ENCODE assay signal across 26 cellular contexts in the genomic region with DNA sequence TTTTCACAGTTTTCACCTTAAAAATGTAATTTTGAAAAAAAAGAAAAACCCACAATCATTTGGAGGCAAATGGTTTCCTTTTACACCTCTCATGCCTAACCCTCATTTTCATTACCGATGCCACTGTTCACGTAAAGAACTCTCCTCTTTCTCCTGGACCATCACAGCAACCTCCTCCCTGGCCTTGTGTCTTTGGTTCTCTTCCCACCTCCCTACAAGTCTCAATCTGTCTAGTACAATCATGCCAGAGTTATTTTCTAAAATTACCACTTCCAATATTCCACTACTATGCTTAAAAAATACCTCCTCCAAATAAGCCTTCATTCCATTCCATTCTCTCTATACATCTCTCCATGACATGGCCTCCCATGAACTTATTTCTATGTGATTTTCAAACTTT.
"Had no signal": no experiment of that assay in that cellular context is flagged by ENCODE, and none has a peak within 500 bp of the region (broad histone marks: within the 10 kb centered on the region; RNA-seq: fewer than 3 reads in every experiment).

No MANE protein-coding gene starts in this region.

- H3K27ac ChIP-seq: neural progenitor cell, ovary, parathyroid adenoma, psoas muscle, right lobe of liver, sigmoid colon, suprapubic skin, testis, tibial artery, transverse colon, upper lobe of right lung, uterus had no signal

- ATAC-seq: natural killer cell; psoas muscle; right cardiac atrium; right lobe of liver; stimulated activated memory B cell treated with anti-CD40 and anti-IgM and Interleukin-4, amounts not matched to agents 10 μg/mL and 1 μg/mL and 100 μg/mL, for 72 hours; stimulated activated naive CD8-positive, alpha-beta T cell treated with anti-CD3 and anti-CD28 coated beads, Interleukin-15, amount 100 ng/mL, for 72 hours; stimulated activated naive CD8-positive, alpha-beta T cell treated with anti-CD3 and anti-CD28 coated beads, Interleukin-15, Interleukin-2, amounts not matched to agents 100 U/mL and 50 U/mL, for 24 hours; upper lobe of right lung had no signal

- DNase-seq: natural killer cell; occipital lobe; ovary; posterior cingulate gyrus; psoas muscle; right cardiac atrium; right lobe of liver; sigmoid colon; small intestine; stimulated activated CD4-positive, alpha-beta T cell treated with anti-CD3 and anti-CD28 coated beads, Interleukin-15, amount 100 ng/mL, for 24 hours; stimulated activated CD4-positive, alpha-beta T cell treated with anti-CD3 and anti-CD28 coated beads, Interleukin-2, amount 100 ng/mL, for 24 hours; stimulated activated CD4-positive, alpha-beta T cell treated with anti-CD3 and anti-CD28 coated beads, Interleukin-2, amount 100 ng/mL, for 48 hours; stimulated activated CD4-positive, alpha-beta T cell treated with anti-CD3 and anti-CD28 coated beads, Interleukin-4, amount 100 ng/mL, for 4 hours; stimulated activated CD8-positive, alpha-beta memory T cell treated with anti-CD3 and anti-CD28 coated beads, Interleukin-4, amount 100 ng/mL, for 48 hours; stimulated activated naive CD4-positive, alpha-beta T cell; stimulated activated naive CD8-positive, alpha-beta T cell treated with anti-CD3 and anti-CD28 coated beads, Interleukin-15, amount 100 ng/mL, for 72 hours; stimulated activated naive CD8-positive, alpha-beta T cell treated with anti-CD3 and anti-CD28 coated beads, Interleukin-15, Interleukin-2, amounts not matched to agents 100 U/mL and 50 U/mL, for 24 hours; testis; tibial artery; transverse colon; upper lobe of right lung; uterus had no signal
